20 cellular contexts compared by ENCODE assay signal in the genomic region with DNA sequence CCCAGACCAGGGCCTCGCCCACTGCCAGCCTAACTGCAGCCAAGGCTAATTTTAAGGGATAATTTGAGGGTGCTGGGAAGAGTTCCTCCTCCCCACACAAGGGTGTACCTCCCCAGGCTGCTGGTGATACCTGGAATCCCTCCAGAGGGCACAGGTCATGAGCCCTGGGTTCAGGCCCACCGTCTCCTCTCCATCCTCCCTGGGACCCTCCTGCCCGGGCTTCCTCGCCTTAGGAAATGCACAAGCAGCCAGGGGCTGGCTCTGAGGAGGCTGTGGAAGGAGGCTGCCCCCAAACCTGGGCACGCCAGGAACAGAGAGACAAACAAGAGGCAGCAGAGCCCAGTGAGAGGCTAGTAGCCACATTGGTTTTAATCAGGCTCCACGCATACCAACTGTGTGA. TPM values are rescaled to one million over a fixed set of nuclear protein-coding genes. Genes with fewer than 3 reads are reported as not detected.
A peak's percentile ranks its signal among the peaks of the same experiment; 100 is the strongest.
DNase-seq lines count a peak whose midpoint lies in the region; ATAC-seq, FAIRE-seq and TF ChIP-seq lines count a peak whose summit lies in the region.
"Had no signal": no experiment of that assay in that cellular context is flagged by ENCODE, and none has a peak within 500 bp of the region (broad histone marks: within the 10 kb centered on the region; RNA-seq: fewer than 3 reads in every experiment).

No MANE protein-coding gene starts in this region.

- no peak for TF ChIP-seq EP300 in HepG2 (IDR thresholded peaks at IDR 0.05; ENCODE audit: low read depth in 2 of 2, low read length in 2 of 2)
- TF ChIP-seq EP300 in HepG2 (CRISPR knock-in tag; IDR thresholded peaks at IDR 0.05; ENCODE audit: borderline replicate concordance) = no peak
- TF ChIP-seq EP300 in transverse colon (IDR thresholded peaks at IDR 0.05; ENCODE audit: low read depth) = no peak

- H3K36me3 ChIP-seq in HepG2 (replicated peaks in 1 of 2; ENCODE audit: control insufficient read depth in 1 of 2, insufficient read depth in 2 of 2, low read length in 2 of 2) = no peaks in the 10 kb centered on the region
- H3K36me3 ChIP-seq in transverse colon = no peaks in the 10 kb centered on the region

- in situ Hi-C loops in HepG2 (cut with HindIII; ENCODE audit: extremely low pct_ligation_motif_present, low pct_unique_long_range_greater_than_20kb) = no loop called here
- in situ Hi-C loops in transverse colon (cut with MboI; ENCODE audit: low pct_ligation_motif_present in 1 of 4, low pct_unique_long_range_greater_than_20kb in 1 of 4, low sequenced_read_pairs in 3 of 4) = no loop called here

- H3K27me3 Mint-ChIP-seq in natural killer cell treated with Interleukin-12 subunit alpha and Interleukin-12 subunit beta and Interleukin-15 and Interleukin-18, amount 100 ng/mL, for 72 hours = peaks cover 0 to 11% of the 10 kb centered on the region in 2 donors
- peaks cover 0 to 10% of the 10 kb centered on the region in 2 donors for H3K27me3 Mint-ChIP-seq in natural killer cell (ENCODE audit: low read depth in 2 of 2)

- no peak for FAIRE-seq in HepG2 (lab: Jason Lieb, UNC)
- FAIRE-seq: GM12891, GM18507, HTR-8/SVneo had no signal

- no TSS peak for BruUV-seq in HepG2 (replicated peaks; lab: Mats Ljungman, UMichigan)

- H3K9me3 ChIP-seq in HepG2 (ENCODE audit: low read length) = no peaks in the 10 kb centered on the region
- H3K9me3 ChIP-seq in transverse colon = no peaks in the 10 kb centered on the region

- H3K9me3 Mint-ChIP-seq in natural killer cell treated with Interleukin-12 subunit alpha and Interleukin-12 subunit beta and Interleukin-15 and Interleukin-18, amount 100 ng/mL, for 72 hours = no peaks in the 10 kb centered on the region
- H3K9me3 Mint-ChIP-seq in natural killer cell = no peaks in the 10 kb centered on the region
- H3K9me3 Mint-ChIP-seq: GM23338 had no signal

- H3K4me3 ChIP-seq in HepG2 (replicated peaks in 1 of 3; ENCODE audit: insufficient read depth in 1 of 3, low read depth in 2 of 3, low read length in 3 of 3) = 0 out of 6 replicates have a peak overlapping the region, but pooled peaks of 1 of the 3 experiments have one; percentile 12
- no peak overlapping the region for H3K4me3 ChIP-seq in skin epidermis
- no peak overlapping the region for H3K4me3 ChIP-seq in transverse colon
- H3K4me3 ChIP-seq: GM23338 had no signal

- TF ChIP-seq CTCF in natural killer cell (IDR thresholded peaks at IDR 0.05) (no peak), HepG2 (CRISPR knock-in tag; IDR thresholded peaks at IDR 0.05) (no peak), transverse colon (IDR thresholded peaks at IDR 0.05) (no peak)

- H3K27ac ChIP-seq in HepG2 (ENCODE audit: extremely low read length, insufficient read depth, low read length) = peak overlapping the region; percentile 53
- peak overlapping the region in 15 of 21 experiments; percentile 7 to 85 (median 78) for H3K27ac ChIP-seq in skin epidermis
- no peak overlapping the region for H3K27ac ChIP-seq in transverse colon
- H3K27ac ChIP-seq: C4-2B, HL-60 had no signal

- no peaks in the 10 kb centered on the region for H3K27me3 ChIP-seq in HepG2 (ENCODE audit: control insufficient read depth in 1 of 2, insufficient read depth in 2 of 2, low read length in 2 of 2)
- H3K27me3 ChIP-seq in transverse colon = no peaks in the 10 kb centered on the region

- no peak overlapping the region for H3K27ac Mint-ChIP-seq in natural killer cell treated with Interleukin-12 subunit alpha and Interleukin-12 subunit beta and Interleukin-15 and Interleukin-18, amount 100 ng/mL, for 72 hours
- H3K27ac Mint-ChIP-seq in natural killer cell = no peak overlapping the region
- H3K27ac Mint-ChIP-seq: GM23338 had no signal

- CTCF ChIA-PET in HepG2 (lab: Yijun Ruan, JAX; ENCODE audit: low intra/inter-chr PET ratio, low total read pairs) = no interaction called here

- WGBS in HepG2 (ENCODE audit: low lambda C conversion rate) = 53% methylated on average over 2 of the region's 6 CpGs
- WGBS in transverse colon (ENCODE audit: low coverage in 1 of 2), 2 donors = 94% methylated on average over 6 of the region's 6 CpGs; no CpG with 5 or more reads in 1 of the 2 donors

- no peak for TF ChIP-seq RAD21 in HepG2 (CRISPR knock-in tag; IDR thresholded peaks at IDR 0.05)

- H4K20me1 ChIP-seq in HepG2 (ENCODE audit: insufficient read depth, low read length) = no peaks in the 10 kb centered on the region

- intact Hi-C loops in natural killer cell (cut with micrococcal nuclease) = no loop called here
- intact Hi-C loops in HepG2 (cut with micrococcal nuclease; ENCODE audit: unreplicated experiment) = loop anchor here (2.0 kb wide), 1 partner anchor 14 kb away; no protein-coding TSS in a partner anchor
- intact Hi-C loops in transverse colon (cut with DNase I; ENCODE audit: low total_unique reads) = no loop called here

- no peaks in the 10 kb centered on the region for H3K79me2 ChIP-seq in HepG2 (ENCODE audit: insufficient read depth, low read length)

- no peak overlapping the region for H3K4me3 Mint-ChIP-seq in natural killer cell treated with Interleukin-12 subunit alpha and Interleukin-12 subunit beta and Interleukin-15 and Interleukin-18, amount 100 ng/mL, for 72 hours
- H3K4me3 Mint-ChIP-seq in natural killer cell = no peak overlapping the region
- H3K4me3 Mint-ChIP-seq: GM23338 had no signal

- H3K4me2 ChIP-seq in HepG2 (ENCODE audit: low read depth, low read length) = peak overlapping the region; percentile 51
- H3K4me2 ChIP-seq: GM23338 had no signal

- H3K9ac ChIP-seq in HepG2 (ENCODE audit: insufficient read depth, low read depth, low read length) = peak overlapping the region; percentile 24; the same call in 1 of the 2 replicates

- POLR2A ChIA-PET in HepG2 (lab: Yijun Ruan, JAX) = interaction anchor here (0.8 to 3.1 kb wide), 7 partner anchors 13 to 28 kb away, joined by 3 to 13 read pairs (median 4); no protein-coding TSS in a partner anchor

- no peak for ATAC-seq in natural killer cell treated with Interleukin-12 subunit alpha and Interleukin-12 subunit beta and Interleukin-15 and Interleukin-18, amount 100 ng/mL, for 72 hours
- no peak for ATAC-seq in natural killer cell
- no peak for ATAC-seq in HepG2
- ATAC-seq: GM23338 had no signal

- H3K4me1 ChIP-seq in HepG2 (ENCODE audit: insufficient read depth, low read length) (peaks cover 71% of the 10 kb centered on the region), transverse colon (peaks cover 27 to 51% (median 46%) of the 10 kb centered on the region in 4 donors)

- H3K36me3 Mint-ChIP-seq in natural killer cell treated with Interleukin-12 subunit alpha and Interleukin-12 subunit beta and Interleukin-15 and Interleukin-18, amount 100 ng/mL, for 72 hours = no peaks in the 10 kb centered on the region
- no peaks in the 10 kb centered on the region for H3K36me3 Mint-ChIP-seq in natural killer cell

- DNase-seq in natural killer cell treated with Interleukin-12 subunit alpha and Interleukin-12 subunit beta and Interleukin-15 and Interleukin-18, amount 100 ng/mL, for 72 hours (ENCODE audit: low spot score) = peak; percentile 38
- DNase-seq in natural killer cell = no peak
- no peak for DNase-seq in HepG2 (ENCODE audit: low spot score)
- DNase-seq in T1000 (lab: John Stamatoyannopoulos, UW) = no peak
- no peak for DNase-seq in transverse colon
- DNase-seq in HuH-7 (ENCODE audit: low spot score) = no peak
- DNase-seq in 8988T = no peak
- DNase-seq: DMS 273 treated with DMSO at 0.1 percent for 48 hours, GF-D8, NCI-H1105 treated with DMSO at 0.1 percent for 48 hours, NCI-H1694 treated with DMSO at 0.1 percent for 48 hours, NCI-H226, NCI-H69 had no signal

- no peak overlapping the region for H2AFZ ChIP-seq in HepG2 (ENCODE audit: low read length)
- H2AFZ ChIP-seq: GM23338 had no signal

- TF ChIP-seq POLR2A in HepG2 (IDR thresholded peaks at IDR 0.05; ENCODE audit: insufficient read depth in 1 of 2, low read depth in 2 of 2, low read length in 2 of 2) = 0 out of 4 replicates have a peak, but pooled peaks of 1 of the 2 experiments have one; percentile 1
- no peak for TF ChIP-seq POLR2A in transverse colon (IDR thresholded peaks at IDR 0.05)

- peaks cover 12 to 14% of the 10 kb centered on the region in 2 donors for H3K4me1 Mint-ChIP-seq in natural killer cell treated with Interleukin-12 subunit alpha and Interleukin-12 subunit beta and Interleukin-15 and Interleukin-18, amount 100 ng/mL, for 72 hours (ENCODE audit: low read depth in 2 of 2)
- peaks cover 10 to 12% of the 10 kb centered on the region in 2 donors for H3K4me1 Mint-ChIP-seq in natural killer cell

TF ChIP-seq in HepG2, 621 proteins besides CTCF, POLR2A, EP300 and RAD21 (continues in another document):
- TF ChIP-seq TGIF2 (CRISPR knock-in tag; IDR thresholded peaks at IDR 0.05) = no peak

RNA-seq across cellular contexts. Expression of a gene that starts 16.6 kb away (rescaled TPM):
- not detected for total RNA-seq in natural killer cell treated with Interleukin-12 subunit alpha and Interleukin-12 subunit beta and Interleukin-15 and Interleukin-18, amount 100 ng/mL, for 72 hours
- total RNA-seq in natural killer cell = not detected
- 11.9 and 21.4 TPM in 2 replicates for total RNA-seq in HepG2 (2016; rRNA removed; fragmentation: Illumina TruSeq; extraction: Trizol)
- 7.5 TPM in 2 replicates for total RNA-seq in HepG2 (2016; cell fraction: cytosol; rRNA removed; fragmentation: Illumina TruSeq; extraction: Trizol; ENCODE audit: low read depth)
- total RNA-seq in HepG2 (2016; cell fraction: insoluble cytoplasmic fraction; rRNA removed; fragmentation: Illumina TruSeq; extraction: Trizol) = 10.8 and 20.0 TPM in 2 replicates
- 20.4 and 22.9 TPM in 2 replicates for total RNA-seq in HepG2 (2016; cell fraction: membrane; rRNA removed; fragmentation: Illumina TruSeq; extraction: Trizol)
- 19.5 and 22.7 TPM in 2 replicates for total RNA-seq in HepG2 (2016; cell fraction: nucleus; rRNA removed; fragmentation: Illumina TruSeq; extraction: Trizol)
- 20.3 and 27.9 TPM in 2 replicates for polyA plus RNA-seq in HepG2 (2011; rRNA removed)
- polyA plus RNA-seq in HepG2 (2011; cell fraction: cytosol; rRNA removed) = 17.7 and 23.1 TPM in 2 replicates
- 18.1 and 21.0 TPM in 2 replicates for polyA plus RNA-seq in HepG2 (2011; cell fraction: nucleus; rRNA removed)
- 12.6 and 19.6 TPM in 2 replicates for polyA plus RNA-seq in HepG2 (2012)
- 8.7 and 9.4 TPM in 2 replicates for polyA plus RNA-seq in HepG2 (2016; cell fraction: cytosol; fragmentation: Illumina TruSeq; extraction: Trizol; ENCODE audit: low read depth)
- polyA plus RNA-seq in HepG2 (2016; cell fraction: insoluble cytoplasmic fraction; fragmentation: Illumina TruSeq; extraction: Trizol; ENCODE audit: low read depth) = 14.2 and 18.9 TPM in 2 replicates
- polyA plus RNA-seq in HepG2 (2016; cell fraction: membrane; fragmentation: Illumina TruSeq; extraction: Trizol; ENCODE audit: low read depth) = 23.1 and 23.6 TPM in 2 replicates
- polyA plus RNA-seq in HepG2 (2016; cell fraction: nucleus; fragmentation: Illumina TruSeq; extraction: Trizol; ENCODE audit: insufficient read depth, low read depth) = 30.1 and 34.2 TPM in 2 replicates
- polyA minus RNA-seq in HepG2 (2011; rRNA and poly(A)+ RNA removed; ENCODE audit: low replicate concordance) = 66.3 and 74.4 TPM in 2 replicates
- 16.7 and 18.5 TPM in 2 replicates for polyA minus RNA-seq in HepG2 (2011; cell fraction: cytosol; rRNA and poly(A)+ RNA removed)
- 11.3 and 15.5 TPM in 2 replicates for polyA minus RNA-seq in HepG2 (2011; cell fraction: nucleus; rRNA and poly(A)+ RNA removed)
- total RNA-seq in transverse colon = 10 to 100 TPM; 32.0 to 80.7 (median 63.4) TPM

Comparison
In these comparisons a context has a peak if more than half of its experiments do, and no peak if none do; other contexts are left out.
1. H3K27ac ChIP-seq: peak in HepG2 (single experiment) and skin epidermis (15 of 21); none in transverse colon (0 of 4).
2. RNA of a gene that starts 16.6 kb away (total RNA-seq): 32.0 to 80.7 TPM in transverse colon and 7.5 to 22.9 TPM in HepG2; not detected in natural killer cell treated with Interleukin-12 subunit alpha and Interleukin-12 subunit beta and Interleukin-15 and Interleukin-18, amount 100 ng/mL, for 72 hours and not detected in natural killer cell; every median in the first group is over 4 times any median in the second.